In genomic region chr2:219557791-219558785, GRCh38 we compare ENCODE assay signal across 20 cellular contexts. TPM values are rescaled to one million over a fixed set of nuclear protein-coding genes. Genes with fewer than 3 reads are reported as not detected.
"Had no signal": no experiment of that assay in that cellular context is flagged by ENCODE, and none has a peak within 500 bp of the region (broad histone marks: within the 10 kb centered on the region; RNA-seq: fewer than 3 reads in every experiment).

No MANE protein-coding gene starts in this region.

- H3K27me3 ChIP-seq: breast epithelium had no signal

- H3K4me3 ChIP-seq: breast epithelium, gastroesophageal sphincter, psoas muscle, sigmoid colon had no signal

- H3K27ac ChIP-seq: breast epithelium, gastroesophageal sphincter, psoas muscle, sigmoid colon had no signal

- H3K4me1 ChIP-seq: breast epithelium had no signal

- H3K9me3 ChIP-seq: breast epithelium, gastroesophageal sphincter, psoas muscle, sigmoid colon, SK-N-SH had no signal

- H3K36me3 ChIP-seq: breast epithelium had no signal

- H3K9ac ChIP-seq: SK-N-SH had no signal

- DNase-seq: activated CD4-positive, alpha-beta T cell treated with anti-CD3 and anti-CD28 coated beads, Interleukin-2, amount 50 U/mL, for 1 hour; anterior cingulate cortex; erythroblast; islet precursor cell; mesenchymal stem cell; naive thymus-derived CD8-positive, alpha-beta T cell; occipital lobe; sigmoid colon; SK-N-SH; stimulated activated CD4-positive, alpha-beta T cell treated with anti-CD3 and anti-CD28 coated beads, Interleukin-12 subunit alpha, Interleukin-12 subunit beta, amount 100 ng/mL, for 4 hours; stimulated activated CD4-positive, alpha-beta T cell treated with anti-CD3 and anti-CD28 coated beads, Interleukin-2, amount 100 ng/mL, for 24 hours; T-cell; T-helper 9 cell had no signal

- ATAC-seq: gastroesophageal sphincter; left lobe of liver; naive thymus-derived CD8-positive, alpha-beta T cell; psoas muscle; T-cell had no signal

RNA-seq across cellular contexts. Expression of gene OBSL1, which starts 13.3 kb away (rescaled TPM):
- polyA plus RNA-seq: naive thymus-derived CD8-positive, alpha-beta T cell had no signal

RNA-seq across cellular contexts. Expression of gene INHA, which starts 14.0 kb away (rescaled TPM):
- total RNA-seq: activated CD8-positive, alpha-beta memory T cell treated with anti-CD3 and anti-CD28 coated beads for 36 hours; activated T-helper 1 cell treated with anti-CD3 and anti-CD28 coated beads, Interleukin-12 subunit alpha, Interleukin-12 subunit beta, Interleukin-2, Interleukin-4 antibody, amounts not matched to agents 30 ng/mL and 10 ng/mL and 1 ng/mL, durations not matched to agents 14 hours and 24 hours and 36 hours; dermis microvascular lymphatic vessel endothelial cell; naive thymus-derived CD8-positive, alpha-beta T cell; occipital lobe had no signal
- polyA plus RNA-seq: naive thymus-derived CD8-positive, alpha-beta T cell had no signal

RNA-seq across cellular contexts. Expression of gene TMEM198, which starts 14.3 kb away (rescaled TPM):
- total RNA-seq: dermis microvascular lymphatic vessel endothelial cell had no signal
